ENCODE assay signal across 2 cellular contexts in genomic region chr21:15741510-15741909, GRCh38.
A peak's percentile ranks its signal among the peaks of the same experiment; 100 is the strongest.
TF ChIP-seq lines count a peak whose summit lies in the region.

No MANE protein-coding gene starts in this region.

TF ChIP-seq in endothelial cell of umbilical vein, 7 proteins besides CTCF, POLR2A, EP300 and RAD21:
- TF ChIP-seq POLR2AphosphoS5 (IDR thresholded peaks at IDR 0.05; ENCODE audit: insufficient read depth, low read depth, low read length) (no peak), GATA2 (IDR thresholded peaks at IDR 0.05; ENCODE audit: insufficient read depth, insufficient read length, low read depth, low read length) (no peak), JUN (IDR thresholded peaks at IDR 0.05; ENCODE audit: borderline replicate concordance, insufficient read depth, insufficient read length, low read depth) (no peak), EZH2 (IDR thresholded peaks at IDR 0.05; ENCODE audit: borderline replicate concordance, low read depth, low read length, severe bottlenecking) (no peak), FOS (IDR thresholded peaks at IDR 0.05; ENCODE audit: borderline replicate concordance, insufficient read depth, low read length) (no peak), MYC (IDR thresholded peaks at IDR 0.05; ENCODE audit: low read depth, low read length) (no peak), MAX (IDR thresholded peaks at IDR 0.05; ENCODE audit: insufficient read depth, insufficient read length) (no peak)

TF ChIP-seq in HepG2, 621 proteins besides CTCF, POLR2A, EP300 and RAD21:
- TF ChIP-seq SOX13 (IDR thresholded peaks at IDR 0.05) (no peak), SOX13 (CRISPR knock-in tag; conservative IDR thresholded peaks at IDR 0.05 in 1 of 2, IDR thresholded peaks at IDR 0.05 in 1 of 2) (peak in 1 of 2 experiments; percentile 18; a peak in 1 of 4 replicates), FOXP1 (IDR thresholded peaks at IDR 0.05) (no peak), FOXP1 (CRISPR knock-in tag; IDR thresholded peaks at IDR 0.05) (0 out of 2 replicates have a peak, but pooled peaks have one; percentile 3), ZNF44 (CRISPR knock-in tag; IDR thresholded peaks at IDR 0.05) (no peak), CEBPG (CRISPR knock-in tag; IDR thresholded peaks at IDR 0.05) (peak; percentile 41), CEBPB (IDR thresholded peaks at IDR 0.05; ENCODE audit: borderline replicate concordance, low read depth, low read length) (peak; percentile 54; the same call in 1 of the 2 replicates), MAZ (IDR thresholded peaks at IDR 0.05; ENCODE audit: borderline replicate concordance, low read depth, low read length) (no peak), MAZ (CRISPR knock-in tag; IDR thresholded peaks at IDR 0.05; ENCODE audit: low read depth) (no peak), POLR2AphosphoS5 (IDR thresholded peaks at IDR 0.05; ENCODE audit: low read depth, low read length) (no peak)
- TF ChIP-seq, protein P1, sequence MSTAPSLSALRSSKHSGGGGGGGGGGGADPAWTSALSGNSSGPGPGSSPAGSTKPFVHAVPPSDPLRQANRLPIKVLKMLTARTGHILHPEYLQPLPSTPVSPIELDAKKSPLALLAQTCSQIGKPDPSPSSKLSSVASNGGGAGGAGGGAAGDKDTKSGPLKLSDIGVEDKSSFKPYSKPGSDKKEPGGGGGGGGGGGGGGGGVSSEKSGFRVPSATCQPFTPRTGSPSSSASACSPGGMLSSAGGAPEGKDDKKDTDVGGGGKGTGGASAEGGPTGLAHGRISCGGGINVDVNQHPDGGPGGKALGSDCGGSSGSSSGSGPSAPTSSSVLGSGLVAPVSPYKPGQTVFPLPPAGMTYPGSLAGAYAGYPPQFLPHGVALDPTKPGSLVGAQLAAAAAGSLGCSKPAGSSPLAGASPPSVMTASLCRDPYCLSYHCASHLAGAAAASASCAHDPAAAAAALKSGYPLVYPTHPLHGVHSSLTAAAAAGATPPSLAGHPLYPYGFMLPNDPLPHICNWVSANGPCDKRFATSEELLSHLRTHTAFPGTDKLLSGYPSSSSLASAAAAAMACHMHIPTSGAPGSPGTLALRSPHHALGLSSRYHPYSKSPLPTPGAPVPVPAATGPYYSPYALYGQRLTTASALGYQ (CRISPR knock-in tag; IDR thresholded peaks at IDR 0.05): peak; percentile 20; the same call in 1 of the 2 replicates
- TF ChIP-seq, protein P2, sequence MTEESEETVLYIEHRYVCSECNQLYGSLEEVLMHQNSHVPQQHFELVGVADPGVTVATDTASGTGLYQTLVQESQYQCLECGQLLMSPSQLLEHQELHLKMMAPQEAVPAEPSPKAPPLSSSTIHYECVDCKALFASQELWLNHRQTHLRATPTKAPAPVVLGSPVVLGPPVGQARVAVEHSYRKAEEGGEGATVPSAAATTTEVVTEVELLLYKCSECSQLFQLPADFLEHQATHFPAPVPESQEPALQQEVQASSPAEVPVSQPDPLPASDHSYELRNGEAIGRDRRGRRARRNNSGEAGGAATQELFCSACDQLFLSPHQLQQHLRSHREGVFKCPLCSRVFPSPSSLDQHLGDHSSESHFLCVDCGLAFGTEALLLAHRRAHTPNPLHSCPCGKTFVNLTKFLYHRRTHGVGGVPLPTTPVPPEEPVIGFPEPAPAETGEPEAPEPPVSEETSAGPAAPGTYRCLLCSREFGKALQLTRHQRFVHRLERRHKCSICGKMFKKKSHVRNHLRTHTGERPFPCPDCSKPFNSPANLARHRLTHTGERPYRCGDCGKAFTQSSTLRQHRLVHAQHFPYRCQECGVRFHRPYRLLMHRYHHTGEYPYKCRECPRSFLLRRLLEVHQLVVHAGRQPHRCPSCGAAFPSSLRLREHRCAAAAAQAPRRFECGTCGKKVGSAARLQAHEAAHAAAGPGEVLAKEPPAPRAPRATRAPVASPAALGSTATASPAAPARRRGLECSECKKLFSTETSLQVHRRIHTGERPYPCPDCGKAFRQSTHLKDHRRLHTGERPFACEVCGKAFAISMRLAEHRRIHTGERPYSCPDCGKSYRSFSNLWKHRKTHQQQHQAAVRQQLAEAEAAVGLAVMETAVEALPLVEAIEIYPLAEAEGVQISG (CRISPR knock-in tag; IDR thresholded peaks at IDR 0.05): no peak
